Comparison of ENCODE assay signal across 12 cellular contexts in the genomic region with DNA sequence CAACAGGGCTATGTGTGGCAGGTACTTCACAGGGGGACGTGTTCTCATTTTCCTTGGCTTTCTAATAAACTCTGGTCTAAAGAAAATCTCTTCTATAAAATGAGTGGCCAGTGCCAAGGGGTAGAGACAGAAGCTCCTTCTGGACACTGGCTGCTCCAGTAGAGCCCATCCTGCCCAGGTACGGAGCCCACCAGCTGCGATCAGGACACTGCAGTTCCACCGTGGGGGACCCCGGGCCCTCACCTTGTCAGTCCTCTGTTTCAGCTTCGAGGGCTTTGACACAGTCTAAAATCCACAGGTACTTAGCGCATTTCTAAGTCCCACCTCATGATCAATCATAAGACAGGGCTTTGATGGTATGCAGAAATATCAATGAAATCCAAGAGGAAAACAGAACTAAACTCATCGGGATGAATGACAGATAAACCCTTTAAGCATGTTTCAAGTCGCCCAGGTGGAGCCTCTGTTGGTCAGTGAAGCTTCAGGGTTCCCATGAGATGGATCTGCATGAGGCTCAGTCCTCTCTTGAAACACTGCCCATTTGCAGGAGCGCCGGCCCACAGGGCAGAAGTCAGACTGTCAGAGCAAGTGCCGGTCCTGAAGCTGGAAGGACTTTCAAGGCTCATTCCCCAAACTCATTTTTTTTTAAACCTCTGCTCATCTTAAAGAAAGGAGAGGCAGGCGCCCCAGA. TPM values are rescaled to one million over a fixed set of nuclear protein-coding genes. Genes with fewer than 3 reads are reported as not detected.
A peak's percentile ranks its signal among the peaks of the same experiment; 100 is the strongest.
DNase-seq lines count a peak whose midpoint lies in the region; ATAC-seq and TF ChIP-seq lines count a peak whose summit lies in the region.
"Had no signal": no experiment of that assay in that cellular context is flagged by ENCODE, and none has a peak within 500 bp of the region (broad histone marks: within the 10 kb centered on the region; RNA-seq: fewer than 3 reads in every experiment).

No MANE protein-coding gene starts in this region.

- H3K4me1 ChIP-seq in DND-41 (ENCODE audit: insufficient read depth, low read length) (peaks cover 94% of the 10 kb centered on the region), A673 (ENCODE audit: insufficient read depth, low read length, poor library complexity, severe bottlenecking) (no peaks in the 10 kb centered on the region)

- ATAC-seq in DND-41 (ENCODE audit: insufficient read depth, low read depth) (no peak), HG02642 (IDR thresholded peaks at IDR 0.05; ENCODE audit: poor library complexity, unreplicated experiment) (peak; percentile 2)
- peak; percentile 1 for ATAC-seq in activated CD8-positive, alpha-beta T cell treated with anti-CD3 and anti-CD28 coated beads for 36 hours
- no peak for ATAC-seq in naive thymus-derived CD8-positive, alpha-beta T cell
- ATAC-seq: gastroesophageal sphincter had no signal

- POLR2A ChIA-PET in activated CD8-positive, alpha-beta T cell treated with anti-CD3 and anti-CD28 coated beads for 36 hours (lab: Charles Lee): interaction anchor here (1.1 to 2.3 kb wide), 6 partner anchors 13 to 60 kb away, joined by 3 to 9 read pairs (median 4); a partner anchor contains a TSS
- POLR2A ChIA-PET in naive thymus-derived CD8-positive, alpha-beta T cell (lab: Charles Lee): interaction anchor here (0.8 to 6.5 kb wide), 9 partner anchors 11 to 71 kb away, joined by 3 to 43 read pairs (median 5); a partner anchor contains a TSS
- POLR2A ChIA-PET in A673 (lab: Charles Lee; ENCODE audit: low non-redundant PET): no interaction called here

- H3K4me1 Mint-ChIP-seq in activated CD8-positive, alpha-beta T cell treated with anti-CD3 and anti-CD28 coated beads for 36 hours (ENCODE audit: low read depth): peaks cover 67% of the 10 kb centered on the region
- H3K4me1 Mint-ChIP-seq in naive thymus-derived CD8-positive, alpha-beta T cell: peaks cover 34 to 75% (median 64%) of the 10 kb centered on the region in 4 donors

- intact Hi-C loops in activated CD8-positive, alpha-beta T cell treated with anti-CD3 and anti-CD28 coated beads for 36 hours (cut with micrococcal nuclease): no loop called here
- intact Hi-C loops in A673 (cut with micrococcal nuclease; ENCODE audit: unreplicated experiment): no loop called here

- no TSS peak for BruUV-seq in A673 (replicated peaks; lab: Mats Ljungman, UMichigan)

- H3K9ac ChIP-seq in DND-41 (ENCODE audit: low read depth, low read length): peak overlapping the region; percentile 88

- no peaks in the 10 kb centered on the region for H4K20me1 ChIP-seq in DND-41 (ENCODE audit: insufficient read depth, low read length)

- H3K27me3 ChIP-seq in DND-41 (ENCODE audit: insufficient read depth, low read length, poor library complexity): no peaks in the 10 kb centered on the region
- no peaks in the 10 kb centered on the region for H3K27me3 ChIP-seq in A673 (replicated peaks; ENCODE audit: insufficient read depth, low read depth, low read length, poor library complexity)

- H3K27ac ChIP-seq in DND-41 (ENCODE audit: low read length) (peak overlapping the region; percentile 96), A673 (ENCODE audit: low read depth, low read length, poor library complexity, severe bottlenecking) (no peak overlapping the region)
- H3K27ac ChIP-seq: gastroesophageal sphincter had no signal

- peak overlapping the region; percentile 62 for H3K4me2 ChIP-seq in DND-41 (ENCODE audit: insufficient read depth, low read length)

- peaks cover 18% of the 10 kb centered on the region for H3K79me2 ChIP-seq in DND-41 (ENCODE audit: insufficient read depth, low read length)

- H3K9me3 ChIP-seq in DND-41 (ENCODE audit: insufficient read depth, low read length, severe bottlenecking): peaks cover 15% of the 10 kb centered on the region
- H3K9me3 ChIP-seq in A673 (ENCODE audit: low read depth, low read length, poor library complexity, severe bottlenecking): no peaks in the 10 kb centered on the region
- H3K9me3 ChIP-seq: gastroesophageal sphincter had no signal

- H3K4me3 Mint-ChIP-seq in activated CD8-positive, alpha-beta T cell treated with anti-CD3 and anti-CD28 coated beads for 36 hours: no peak overlapping the region
- peak overlapping the region; percentile 75 to 93 (median 84) for H3K4me3 Mint-ChIP-seq in naive thymus-derived CD8-positive, alpha-beta T cell

- no peak overlapping the region for H2AFZ ChIP-seq in DND-41 (ENCODE audit: low read depth, low read length)

- H3K4me3 ChIP-seq in DND-41 (ENCODE audit: low read depth in 1 of 2, low read length in 2 of 2) (peak overlapping the region in 1 of 2 experiments; percentile 44; a peak in 2 of 4 replicates), A673 (ENCODE audit: low read depth, low read length, poor library complexity, severe bottlenecking) (no peak overlapping the region)

- H3K27ac Mint-ChIP-seq in activated CD8-positive, alpha-beta T cell treated with anti-CD3 and anti-CD28 coated beads for 36 hours: no peak overlapping the region
- peak overlapping the region; percentile 87 to 98 (median 92) for H3K27ac Mint-ChIP-seq in naive thymus-derived CD8-positive, alpha-beta T cell

- H3K36me3 Mint-ChIP-seq in activated CD8-positive, alpha-beta T cell treated with anti-CD3 and anti-CD28 coated beads for 36 hours (ENCODE audit: low read depth): peaks cover 12% of the 10 kb centered on the region
- peaks cover 0 to 20% (median 5%) of the 10 kb centered on the region in 3 donors for H3K36me3 Mint-ChIP-seq in naive thymus-derived CD8-positive, alpha-beta T cell

- H3K36me3 ChIP-seq in DND-41 (ENCODE audit: insufficient read depth, low read length) (peaks cover 30% of the 10 kb centered on the region), A673 (ENCODE audit: insufficient read depth, low read length, poor library complexity, severe bottlenecking) (peaks cover 18% of the 10 kb centered on the region)

- CTCF ChIA-PET in activated CD8-positive, alpha-beta T cell treated with anti-CD3 and anti-CD28 coated beads for 36 hours (lab: Charles Lee): interaction anchor here (0.8 to 1.6 kb wide), 2 partner anchors 330 to 338 kb away, joined by 3 to 4 read pairs; no protein-coding TSS in a partner anchor
- CTCF ChIA-PET in A673 (lab: Charles Lee): no interaction called here

- peaks cover 9% of the 10 kb centered on the region for H3K9me3 Mint-ChIP-seq in activated CD8-positive, alpha-beta T cell treated with anti-CD3 and anti-CD28 coated beads for 36 hours
- peaks cover 0 to 12% (median 4%) of the 10 kb centered on the region in 9 donors for H3K9me3 Mint-ChIP-seq in naive thymus-derived CD8-positive, alpha-beta T cell

- H3K27me3 Mint-ChIP-seq in activated CD8-positive, alpha-beta T cell treated with anti-CD3 and anti-CD28 coated beads for 36 hours: no peaks in the 10 kb centered on the region
- no peaks in the 10 kb centered on the region for H3K27me3 Mint-ChIP-seq in naive thymus-derived CD8-positive, alpha-beta T cell

- TF ChIP-seq CTCF in DND-41 (IDR thresholded peaks at IDR 0.05; ENCODE audit: borderline replicate concordance, extremely low read depth, low read length, poor library complexity, severe bottlenecking) (no peak), A673 (conservative IDR thresholded peaks at IDR 0.05; ENCODE audit: low read depth, low read length) (no peak)
- TF ChIP-seq CTCF in activated CD8-positive, alpha-beta T cell treated with anti-CD3 and anti-CD28 coated beads for 36 hours (IDR thresholded peaks at IDR 0.05): no peak

- DNase-seq in DND-41 (peak; percentile 26), ecto neural progenitor cell (ENCODE audit: low spot score) (no peak), DMS153 (lab: John Stamatoyannopoulos, UW) (no peak), A673 (ENCODE audit: low spot score) (no peak)
- no peak for DNase-seq in activated CD8-positive, alpha-beta T cell treated with anti-CD3 and anti-CD28 coated beads for 36 hours
- peak in 1 of 10 donors; percentile 57 for DNase-seq in naive thymus-derived CD8-positive, alpha-beta T cell
- no peak for DNase-seq in stimulated activated CD4-positive, alpha-beta T cell treated with anti-CD3 and anti-CD28 coated beads, Interleukin-12 subunit alpha, Interleukin-12 subunit beta, amount 100 ng/mL, for 4 hours
- DNase-seq: HCEC 1CT, midbrain had no signal

RNA-seq across cellular contexts. Expression of a gene that starts 20.3 kb away (rescaled TPM):
- total RNA-seq in activated CD8-positive, alpha-beta T cell treated with anti-CD3 and anti-CD28 coated beads for 36 hours: 10 to 100 TPM; 12.5 to 12.7 TPM
- under 1 TPM in 1 of 2 experiments, not detected in 1; 0.14 TPM for total RNA-seq in naive thymus-derived CD8-positive, alpha-beta T cell
- under 1 TPM in 1 of 3 donors, not detected in 2; 0.12 TPM for polyA plus RNA-seq in naive thymus-derived CD8-positive, alpha-beta T cell
- total RNA-seq in A673 (2021): 14.2 and 17.1 TPM in 2 replicates
- total RNA-seq: bronchial epithelial cell, gastroesophageal sphincter had no signal

RNA-seq across cellular contexts. Expression of a gene that starts 29.7 kb away (rescaled TPM):
- total RNA-seq in activated CD8-positive, alpha-beta T cell treated with anti-CD3 and anti-CD28 coated beads for 36 hours: 10 to 100 TPM; 51.4 to 56.2 TPM
- 10 to 100 TPM; 67.2 to 70.1 TPM for total RNA-seq in naive thymus-derived CD8-positive, alpha-beta T cell
- polyA plus RNA-seq in naive thymus-derived CD8-positive, alpha-beta T cell: 10 to 100 TPM; 24.9 to 66.4 (median 49.7) TPM
- total RNA-seq in A673 (2021): 128 and 146 TPM in 2 replicates

Comparison
In these comparisons a context has a peak if more than half of its experiments do, and no peak if none do; other contexts are left out.
1. ATAC-seq: peak in HG02642 (single experiment) and activated CD8-positive, alpha-beta T cell treated with anti-CD3 and anti-CD28 coated beads for 36 hours (single experiment); none in DND-41 (single experiment) and naive thymus-derived CD8-positive, alpha-beta T cell (0 of 2).
2. RNA of a gene that starts 20.3 kb away (total RNA-seq): 14.2 to 17.1 TPM in A673 and 12.5 to 12.7 TPM in activated CD8-positive, alpha-beta T cell treated with anti-CD3 and anti-CD28 coated beads for 36 hours; 0.14 TPM in naive thymus-derived CD8-positive, alpha-beta T cell; every median in the first group is over 10 times any median in the second.